ENCODE assay signal across 7 cellular contexts in the genomic region with DNA sequence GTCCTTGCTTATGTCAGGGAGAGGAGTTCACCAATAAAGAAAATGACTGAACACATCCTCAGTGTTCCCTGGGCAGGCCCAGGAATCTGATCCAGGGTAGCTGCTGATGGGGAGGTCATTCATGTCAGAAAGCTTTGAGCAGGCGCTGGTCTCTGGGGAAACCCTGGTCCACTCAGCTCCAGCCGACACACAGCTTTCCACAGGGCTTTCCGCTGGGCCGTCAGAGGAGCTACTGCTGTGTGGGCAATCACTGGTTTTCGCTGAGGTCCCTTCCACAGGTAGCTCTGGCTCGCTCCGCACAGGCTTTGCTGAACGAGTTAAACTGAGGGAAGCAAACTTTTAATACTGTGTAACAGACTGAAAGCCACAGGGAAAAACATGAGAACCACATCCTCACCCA. TPM values are rescaled to one million over a fixed set of nuclear protein-coding genes. Genes with fewer than 3 reads are reported as not detected.
"Had no signal": no experiment of that assay in that cellular context is flagged by ENCODE, and none has a peak within 500 bp of the region (broad histone marks: within the 10 kb centered on the region; RNA-seq: fewer than 3 reads in every experiment).

No MANE protein-coding gene starts in this region.

- H2AFZ ChIP-seq: GM23248 had no signal

- FAIRE-seq: H1, H54 had no signal

- H3K9ac ChIP-seq: GM23248 had no signal

- H3K9me3 Mint-ChIP-seq: H9, IgD-negative memory B cell had no signal

- H3K27ac ChIP-seq: GM23248 had no signal

- DNase-seq: HCEC 1CT had no signal

- H3K4me1 Mint-ChIP-seq: IgD-negative memory B cell had no signal

- H3K4me3 Mint-ChIP-seq: H9 had no signal

- H3K4me3 ChIP-seq: GM23248 had no signal

- H3K27me3 Mint-ChIP-seq: IgD-negative memory B cell had no signal

RNA-seq across cellular contexts. Expression of gene ANKRD60, which starts 17.5 kb away (rescaled TPM):
- total RNA-seq: GM23248, H1, H9, HT-29 had no signal
- polyA plus RNA-seq: GM23248, H1, IgD-negative memory B cell had no signal
